In the genomic region with DNA sequence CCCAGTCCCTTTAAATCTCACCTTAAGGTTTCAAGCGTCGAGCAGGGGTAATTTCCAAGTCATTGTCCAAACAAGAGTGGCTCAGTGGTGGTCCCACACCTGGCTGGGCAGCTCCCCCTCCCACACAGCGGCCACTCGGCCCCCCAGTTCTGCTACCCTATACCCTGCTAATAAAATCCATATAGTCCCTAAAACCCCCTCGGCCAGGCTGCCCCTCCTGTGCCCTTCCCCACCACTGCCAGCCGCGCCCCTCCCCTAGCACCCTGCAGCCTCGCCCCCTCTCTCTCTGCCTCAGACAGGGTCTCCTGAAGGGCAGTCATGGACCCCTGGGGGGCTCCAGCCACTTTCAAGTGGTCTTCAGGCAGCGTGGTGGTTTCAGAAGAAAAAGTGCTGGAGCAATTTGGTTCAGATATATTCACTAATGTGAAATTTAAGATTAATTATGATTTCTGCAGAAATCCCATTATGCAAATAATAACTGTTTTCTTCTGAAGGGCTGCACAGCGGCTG, we compare ENCODE assay signal across 23 cellular contexts. TPM values are rescaled to one million over a fixed set of nuclear protein-coding genes. Genes with fewer than 3 reads are reported as not detected.
DNase-seq lines count a peak whose midpoint lies in the region; ATAC-seq and TF ChIP-seq lines count a peak whose summit lies in the region.
"Had no signal": no experiment of that assay in that cellular context is flagged by ENCODE, and none has a peak within 500 bp of the region (broad histone marks: within the 10 kb centered on the region; RNA-seq: fewer than 3 reads in every experiment).

No MANE protein-coding gene starts in this region.

- no peak overlapping the region for H3K4me2 ChIP-seq in osteoblast (ENCODE audit: insufficient read depth, low read length)
- H3K4me2 ChIP-seq: A549; BLaER1 treated with 17β-estradiol and CSF1 and Interleukin-3, amounts not matched to agents 10 nM and 100 nM had no signal

- no peaks in the 10 kb centered on the region for H3K79me2 ChIP-seq in osteoblast (ENCODE audit: insufficient read depth, low read length)

- intact Hi-C loops in Right ventricle myocardium superior (cut with DNase I): no loop called here

- DNase-seq in Right ventricle myocardium superior (peak; percentile 24), right atrium auricular region (ENCODE audit: low spot score) (no peak), chondrocyte (ENCODE audit: low spot score) (peak; percentile 56), osteoblast (ENCODE audit: insufficient read length, low spot score, missing footprints) (peak; percentile 55), retina (no peak)
- DNase-seq: 8988T; ACHN; AML-193; BE2C; CD4-positive, alpha-beta T cell; DMS 273 treated with DMSO at 0.1 percent for 48 hours; DMS79; EL; GDM1; GM23248; H7; HCEC 1CT had no signal

- TF ChIP-seq CTCF in right atrium auricular region (IDR thresholded peaks at IDR 0.05) (no peak), chondrocyte (IDR thresholded peaks at IDR 0.05) (no peak), osteoblast (IDR thresholded peaks at IDR 0.05; ENCODE audit: extremely low read depth, low read depth, low read length) (no peak)

- ATAC-seq in Right ventricle myocardium superior (ENCODE audit: poor library complexity) (no peak), SK-N-SH treated with all-trans-retinoic acid at 6 μM for 48 hours (no peak)
- ATAC-seq: A549, GM12878 had no signal

- H3K4me3 ChIP-seq in right atrium auricular region (no peak overlapping the region), osteoblast (ENCODE audit: insufficient read depth, low read length) (no peak overlapping the region)
- H3K4me3 ChIP-seq: A549; BLaER1 treated with 17β-estradiol and CSF1 and Interleukin-3, amounts not matched to agents 10 nM and 100 nM; GM12878; GM23248 had no signal

- H2AFZ ChIP-seq in osteoblast (ENCODE audit: low read length): no peak overlapping the region
- H2AFZ ChIP-seq: GM23248 had no signal

- no peaks in the 10 kb centered on the region for H3K4me1 Mint-ChIP-seq in chondrocyte (ENCODE audit: low read depth)

- H3K27me3 Mint-ChIP-seq in chondrocyte (ENCODE audit: low read depth): no peaks in the 10 kb centered on the region
- H3K27me3 Mint-ChIP-seq: CD4-positive, alpha-beta T cell had no signal

- no peak overlapping the region for H3K27ac Mint-ChIP-seq in chondrocyte (ENCODE audit: unreplicated experiment)
- H3K27ac Mint-ChIP-seq: CD14-positive monocyte; CD4-positive, alpha-beta T cell; CD8-positive, alpha-beta memory T cell had no signal

- no peaks in the 10 kb centered on the region for H4K20me1 ChIP-seq in osteoblast (ENCODE audit: insufficient read depth, low read length)

- H3K27ac ChIP-seq in right atrium auricular region: no peak overlapping the region
- H3K27ac ChIP-seq in osteoblast (ENCODE audit: low read depth, low read length): no peak overlapping the region
- H3K27ac ChIP-seq: A549; BLaER1 treated with 17β-estradiol and CSF1 and Interleukin-3, amounts not matched to agents 10 nM and 100 nM; GM23248 had no signal

- no peaks in the 10 kb centered on the region for H3K36me3 ChIP-seq in right atrium auricular region
- H3K36me3 ChIP-seq in osteoblast (ENCODE audit: insufficient read depth, low read length): no peaks in the 10 kb centered on the region
- H3K36me3 ChIP-seq: BE2C; BLaER1 treated with 17β-estradiol and CSF1 and Interleukin-3, amounts not matched to agents 10 nM and 100 nM had no signal

- H3K36me3 Mint-ChIP-seq in chondrocyte (ENCODE audit: low read depth): no peaks in the 10 kb centered on the region
- H3K36me3 Mint-ChIP-seq: CD14-positive monocyte; CD8-positive, alpha-beta memory T cell had no signal

- peaks cover 26% of the 10 kb centered on the region for H3K9me3 Mint-ChIP-seq in chondrocyte (ENCODE audit: low read depth)
- H3K9me3 Mint-ChIP-seq: CD4-positive, alpha-beta T cell; CD8-positive, alpha-beta memory T cell had no signal

- H3K27me3 ChIP-seq in right atrium auricular region: no peaks in the 10 kb centered on the region
- H3K27me3 ChIP-seq in osteoblast (ENCODE audit: insufficient read depth, low read length): no peaks in the 10 kb centered on the region
- H3K27me3 ChIP-seq: BE2C had no signal

- H3K9me3 ChIP-seq in right atrium auricular region (no peaks in the 10 kb centered on the region), osteoblast (ENCODE audit: low read depth, low read length) (no peaks in the 10 kb centered on the region)
- H3K9me3 ChIP-seq: A549, BE2C had no signal

- no peaks in the 10 kb centered on the region for H3K4me1 ChIP-seq in right atrium auricular region
- H3K4me1 ChIP-seq in osteoblast (ENCODE audit: insufficient read depth, low read length): no peaks in the 10 kb centered on the region
- H3K4me1 ChIP-seq: A549, BE2C had no signal

- H3K4me3 Mint-ChIP-seq in chondrocyte (ENCODE audit: unreplicated experiment): no peak overlapping the region
- H3K4me3 Mint-ChIP-seq: CD14-positive monocyte; CD4-positive, alpha-beta T cell; CD8-positive, alpha-beta memory T cell had no signal

TF ChIP-seq in SK-N-SH treated with all-trans-retinoic acid at 6 μM for 48 hours, 23 proteins besides CTCF, POLR2A, EP300 and RAD21:
- TF ChIP-seq, protein P1, sequence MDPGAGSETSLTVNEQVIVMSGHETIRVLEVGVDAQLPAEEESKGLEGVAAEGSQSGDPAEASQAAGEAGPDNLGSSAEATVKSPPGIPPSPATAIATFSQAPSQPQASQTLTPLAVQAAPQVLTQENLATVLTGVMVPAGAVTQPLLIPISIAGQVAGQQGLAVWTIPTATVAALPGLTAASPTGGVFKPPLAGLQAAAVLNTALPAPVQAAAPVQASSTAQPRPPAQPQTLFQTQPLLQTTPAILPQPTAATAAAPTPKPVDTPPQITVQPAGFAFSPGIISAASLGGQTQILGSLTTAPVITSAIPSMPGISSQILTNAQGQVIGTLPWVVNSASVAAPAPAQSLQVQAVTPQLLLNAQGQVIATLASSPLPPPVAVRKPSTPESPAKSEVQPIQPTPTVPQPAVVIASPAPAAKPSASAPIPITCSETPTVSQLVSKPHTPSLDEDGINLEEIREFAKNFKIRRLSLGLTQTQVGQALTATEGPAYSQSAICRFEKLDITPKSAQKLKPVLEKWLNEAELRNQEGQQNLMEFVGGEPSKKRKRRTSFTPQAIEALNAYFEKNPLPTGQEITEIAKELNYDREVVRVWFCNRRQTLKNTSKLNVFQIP (CRISPR knock-in tag; IDR thresholded peaks at IDR 0.05; ENCODE audit: borderline replicate concordance, low read depth): no peak

RNA-seq across cellular contexts. Expression of gene TTC34, which starts 34.2 kb away (rescaled TPM):
- 0.56 TPM for total RNA-seq in Right ventricle myocardium superior
- total RNA-seq in right atrium auricular region: under 1 TPM; 0.08 to 0.11 TPM
- 0.60 to 1.8 TPM (median 0.67 TPM) in 3 replicates for total RNA-seq in chondrocyte
- 0.29 and 0.36 TPM in 2 replicates for total RNA-seq in osteoblast

Comparison
In these comparisons a context has a peak if more than half of its experiments do, and no peak if none do; other contexts are left out.
1. DNase-seq: peak in Right ventricle myocardium superior (single experiment), chondrocyte (single experiment) and osteoblast (single experiment); none in right atrium auricular region (single experiment) and retina (single experiment).